8 cellular contexts compared by ENCODE assay signal in the genomic region with DNA sequence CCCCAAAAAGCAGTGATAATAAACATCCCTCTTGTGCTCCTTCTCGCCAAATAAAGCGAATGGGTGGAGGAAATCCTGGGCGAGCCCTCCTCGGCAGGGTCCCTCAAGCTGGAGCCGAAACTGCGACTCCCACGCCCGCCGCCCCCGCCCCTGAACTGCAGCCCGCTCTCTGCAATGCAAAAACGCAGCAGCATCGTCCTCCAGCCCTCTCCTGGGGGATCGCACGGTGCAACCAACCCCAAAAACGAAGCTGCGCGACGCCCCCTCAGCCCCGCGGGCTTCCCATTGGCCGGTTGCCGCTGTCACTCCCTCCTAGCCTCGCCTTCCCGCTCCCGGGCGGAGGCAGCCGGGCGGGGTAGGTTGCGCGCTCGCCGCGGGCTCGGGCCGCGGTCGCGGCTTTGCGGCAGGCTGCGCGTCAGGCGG. TPM values are rescaled to one million over a fixed set of nuclear protein-coding genes. Genes with fewer than 3 reads are reported as not detected.
DNase-seq lines count a peak whose midpoint lies in the region; ATAC-seq and TF ChIP-seq lines count a peak whose summit lies in the region.

TMCC2 (plus strand) TSS at position 363 of the 423 bp plus-strand sequence. CDS start 619 bp downstream, outside the sequence.

- 0 to 1% methylated on average over 43 of the region's 43 CpGs for WGBS in heart right ventricle, 2 donors
- WGBS in trophoblast cell (ENCODE audit: extremely low coverage, insufficient coverage, insufficient read length) = no CpG with 5 or more reads among the region's 43 CpGs

- H2BK5ac ChIP-seq in trophoblast cell (ENCODE audit: low read depth, low read length, poor library complexity) = no peak within 1 kb of the TSS

- peak; percentile 95 to 98 (median 97) for ATAC-seq in heart right ventricle

- H3K9ac ChIP-seq in trophoblast cell (ENCODE audit: low read length) = peak within 1 kb of the TSS; percentile 14

- H3K27ac Mint-ChIP-seq in T-helper 1 cell treated with Interleukin-12 subunit alpha and Interleukin-12 subunit beta and Interleukin-4 antibody, amounts not matched to agents 30 μg/mL and 1 μg/mL, for 36 hours = peak within 1 kb of the TSS; percentile 83

- H3K4ac ChIP-seq in trophoblast cell (ENCODE audit: low read depth, low read length) = no peak within 1 kb of the TSS

- peak within 1 kb of the TSS; percentile 97 for H3K4me3 Mint-ChIP-seq in T-helper 1 cell treated with Interleukin-12 subunit alpha and Interleukin-12 subunit beta and Interleukin-4 antibody, amounts not matched to agents 30 μg/mL and 1 μg/mL, for 36 hours

- H4K91ac ChIP-seq in trophoblast cell (ENCODE audit: low read depth, low read length) = no peak within 1 kb of the TSS

- peak within 1 kb of the TSS; percentile 20 for H3K14ac ChIP-seq in trophoblast cell (ENCODE audit: low read length)

- no peaks in the 10 kb centered on the region for H3K79me2 ChIP-seq in trophoblast cell (ENCODE audit: control insufficient read depth, insufficient read depth, low read length, poor library complexity)

- H3K9me3 Mint-ChIP-seq in T-helper 1 cell treated with Interleukin-12 subunit alpha and Interleukin-12 subunit beta and Interleukin-4 antibody, amounts not matched to agents 30 μg/mL and 1 μg/mL, for 36 hours = no peaks in the 10 kb centered on the region

- H2BK12ac ChIP-seq in trophoblast cell (ENCODE audit: low read length) = no peak within 1 kb of the TSS

- TF ChIP-seq CTCF in heart right ventricle (IDR thresholded peaks at IDR 0.05) (no peak), tibial artery (IDR thresholded peaks at IDR 0.05) (no peak)

- H3K18ac ChIP-seq in trophoblast cell (ENCODE audit: low read length) = no peak within 1 kb of the TSS

- peaks cover 40% of the 10 kb centered on the region for H3K27me3 Mint-ChIP-seq in T-helper 1 cell treated with Interleukin-12 subunit alpha and Interleukin-12 subunit beta and Interleukin-4 antibody, amounts not matched to agents 30 μg/mL and 1 μg/mL, for 36 hours (ENCODE audit: low read depth)

- POLR2A ChIA-PET in HEK293T (lab: Yijun Ruan, JAX) = interaction anchor here (0.6 to 3.4 kb wide), 15 partner anchors 9 to 147 kb away, joined by 3 to 16 read pairs (median 3); partner anchors contain the start of genes DSTYK and RBBP5

- H3K4me1 ChIP-seq in heart right ventricle (peaks cover 0 to 30% (median 23%) of the 10 kb centered on the region in 9 donors), trophoblast cell (ENCODE audit: control insufficient read depth in 1 of 2, insufficient read depth in 2 of 2, low read length in 2 of 2) (peaks cover 5% of the 10 kb centered on the region in 2 experiments), tibial artery (peaks cover 0 to 26% (median 17%) of the 10 kb centered on the region in 4 donors)

- H3K27me3 ChIP-seq in heart right ventricle = peaks cover 0 to 36% (median 0%) of the 10 kb centered on the region in 7 donors
- peaks cover 5% of the 10 kb centered on the region for H3K27me3 ChIP-seq in trophoblast cell (ENCODE audit: insufficient read depth, low read length)
- no peaks in the 10 kb centered on the region for H3K27me3 ChIP-seq in tibial artery

- no peaks in the 10 kb centered on the region for H3K36me3 Mint-ChIP-seq in T-helper 1 cell treated with Interleukin-12 subunit alpha and Interleukin-12 subunit beta and Interleukin-4 antibody, amounts not matched to agents 30 μg/mL and 1 μg/mL, for 36 hours (ENCODE audit: low read depth)

- DNase-seq in D341Med (ENCODE audit: low spot score) (peak; percentile 100), HEK293T (ENCODE audit: extremely low spot score) (peak; percentile 98), NCI-H1694 (lab: John Stamatoyannopoulos, UW) (peak; percentile 86), amniotic epithelial cell (ENCODE audit: low read depth) (peak; percentile 75), heart right ventricle (peak; percentile 93 to 94), trophoblast cell (peak in 1 of 2 donors; percentile 63), tibial artery (peak; percentile 84 to 93)

- peak within 1 kb of the TSS in 2 of 10 donors; percentile 10 to 19 for H3K27ac ChIP-seq in heart right ventricle
- H3K27ac ChIP-seq in trophoblast cell (ENCODE audit: low read depth, low read length) = no peak within 1 kb of the TSS
- H3K27ac ChIP-seq in tibial artery = peak within 1 kb of the TSS; percentile 47 to 62

- no peaks in the 10 kb centered on the region for H3K36me3 ChIP-seq in heart right ventricle
- no peaks in the 10 kb centered on the region for H3K36me3 ChIP-seq in trophoblast cell (ENCODE audit: control insufficient read depth in 1 of 2, insufficient read depth in 2 of 2, low read length in 2 of 2)
- H3K36me3 ChIP-seq in tibial artery = no peaks in the 10 kb centered on the region

- H2AK5ac ChIP-seq in trophoblast cell (ENCODE audit: low read length) = no peak within 1 kb of the TSS

- H4K8ac ChIP-seq in trophoblast cell (ENCODE audit: low read depth, low read length) = peak within 1 kb of the TSS; percentile 34

- H3K4me1 Mint-ChIP-seq in T-helper 1 cell treated with Interleukin-12 subunit alpha and Interleukin-12 subunit beta and Interleukin-4 antibody, amounts not matched to agents 30 μg/mL and 1 μg/mL, for 36 hours (ENCODE audit: low read depth) = peaks cover 42% of the 10 kb centered on the region

- H2BK120ac ChIP-seq in trophoblast cell (ENCODE audit: insufficient read depth, low read length, poor library complexity) = no peak within 1 kb of the TSS

- H4K12ac ChIP-seq in trophoblast cell (ENCODE audit: low read depth, low read length) = no peak within 1 kb of the TSS

- no peaks in the 10 kb centered on the region for H3K79me1 ChIP-seq in trophoblast cell (ENCODE audit: low read length)

- peak within 1 kb of the TSS; percentile 35 to 85 (median 62) for H3K4me3 ChIP-seq in heart right ventricle
- H3K4me3 ChIP-seq in trophoblast cell (ENCODE audit: low read depth, low read length) = peak within 1 kb of the TSS; percentile 74
- H3K4me3 ChIP-seq in tibial artery = peak within 1 kb of the TSS; percentile 59 to 84

- H3K9me3 ChIP-seq in heart right ventricle = no peaks in the 10 kb centered on the region
- H3K9me3 ChIP-seq in trophoblast cell (ENCODE audit: insufficient read depth, low read depth, low read length) = no peaks in the 10 kb centered on the region
- no peaks in the 10 kb centered on the region for H3K9me3 ChIP-seq in tibial artery

- intact Hi-C loops in heart right ventricle (cut with DNase I) (loop anchor here in 2 of 10 donors (2.0 to 10.0 kb wide), 3 partner anchors 29 to 103 kb away; partner anchors contain the start of gene RBBP5 (in 1 of the 2)), tibial artery (cut with DNase I; ENCODE audit: low total_unique reads) (loop anchor here (1.0 kb wide), 1 partner anchor 29 kb away; no protein-coding TSS in a partner anchor)

- CTCF ChIA-PET in HEK293T (lab: Yijun Ruan, JAX) = interaction anchor here (0.6 to 3.1 kb wide), 7 partner anchors 9 to 258 kb away, joined by 3 to 34 read pairs (median 4); no protein-coding TSS in a partner anchor

- no peak within 1 kb of the TSS for H3K23ac ChIP-seq in trophoblast cell (ENCODE audit: low read length)

- H2AFZ ChIP-seq in trophoblast cell (ENCODE audit: insufficient read depth, low read length, poor library complexity) = peak within 1 kb of the TSS; percentile 93

- H3K4me2 ChIP-seq in trophoblast cell (ENCODE audit: low read length) = peak within 1 kb of the TSS; percentile 99

TF ChIP-seq in HEK293T, 16 proteins besides CTCF, POLR2A, EP300 and RAD21:
- TF ChIP-seq FOXA1 (IDR thresholded peaks at IDR 0.05) = no peak
- TF ChIP-seq PKNOX1 (IDR thresholded peaks at IDR 0.05) = peak; percentile 99

RNA-seq across cellular contexts. Expression of gene TMCC2, which starts in this region (rescaled TPM):
- 1 to 10 TPM in 9 of 10 donors, under 1 TPM in 1; 0.62 to 2.6 (median 1.8) TPM for total RNA-seq in heart right ventricle
- polyA plus RNA-seq in heart right ventricle = 1 to 10 TPM; 1.1 to 1.8 TPM
- 2.3 and 2.4 TPM in 2 replicates for polyA plus RNA-seq in trophoblast cell (2013)
